Comparison of ENCODE assay signal across 2 cellular contexts in the genomic region with DNA sequence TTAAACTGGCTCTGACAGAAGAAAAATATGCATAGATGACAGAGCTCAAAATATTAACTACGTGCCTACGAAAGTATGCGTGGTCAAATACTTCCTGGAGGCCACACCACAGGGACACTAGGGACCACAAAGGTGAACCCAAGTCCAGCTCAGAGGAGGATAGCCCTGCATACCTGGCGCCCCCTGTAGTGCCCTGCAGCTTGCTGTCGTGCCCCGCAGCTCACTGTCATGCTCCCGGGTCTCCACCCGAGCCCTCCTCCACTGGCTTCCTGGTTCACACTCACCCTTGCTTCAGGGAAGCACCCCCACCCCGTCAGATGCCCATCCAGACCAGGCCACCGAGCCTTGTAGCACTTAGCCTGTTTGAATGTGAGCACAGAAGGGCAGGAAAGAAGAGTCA.
TF ChIP-seq lines count a peak whose summit lies in the region.

No MANE protein-coding gene starts in this region.

TF ChIP-seq in K562, 482 proteins besides CTCF, POLR2A, EP300 and RAD21:
- TF ChIP-seq, protein P1, sequence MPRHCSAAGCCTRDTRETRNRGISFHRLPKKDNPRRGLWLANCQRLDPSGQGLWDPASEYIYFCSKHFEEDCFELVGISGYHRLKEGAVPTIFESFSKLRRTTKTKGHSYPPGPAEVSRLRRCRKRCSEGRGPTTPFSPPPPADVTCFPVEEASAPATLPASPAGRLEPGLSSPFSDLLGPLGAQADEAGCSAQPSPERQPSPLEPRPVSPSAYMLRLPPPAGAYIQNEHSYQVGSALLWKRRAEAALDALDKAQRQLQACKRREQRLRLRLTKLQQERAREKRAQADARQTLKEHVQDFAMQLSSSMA (CRISPR knock-in tag; IDR thresholded peaks at IDR 0.05): no peak
- TF ChIP-seq, protein P2, sequence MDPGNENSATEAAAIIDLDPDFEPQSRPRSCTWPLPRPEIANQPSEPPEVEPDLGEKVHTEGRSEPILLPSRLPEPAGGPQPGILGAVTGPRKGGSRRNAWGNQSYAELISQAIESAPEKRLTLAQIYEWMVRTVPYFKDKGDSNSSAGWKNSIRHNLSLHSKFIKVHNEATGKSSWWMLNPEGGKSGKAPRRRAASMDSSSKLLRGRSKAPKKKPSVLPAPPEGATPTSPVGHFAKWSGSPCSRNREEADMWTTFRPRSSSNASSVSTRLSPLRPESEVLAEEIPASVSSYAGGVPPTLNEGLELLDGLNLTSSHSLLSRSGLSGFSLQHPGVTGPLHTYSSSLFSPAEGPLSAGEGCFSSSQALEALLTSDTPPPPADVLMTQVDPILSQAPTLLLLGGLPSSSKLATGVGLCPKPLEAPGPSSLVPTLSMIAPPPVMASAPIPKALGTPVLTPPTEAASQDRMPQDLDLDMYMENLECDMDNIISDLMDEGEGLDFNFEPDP (CRISPR knock-in tag; IDR thresholded peaks at IDR 0.05): no peak
- TF ChIP-seq BDP1 (IDR thresholded peaks at IDR 0.05; ENCODE audit: insufficient read depth, insufficient read length): no peak
- no peak for TF ChIP-seq HDAC3 (IDR thresholded peaks at IDR 0.05; ENCODE audit: borderline replicate concordance, partially characterized antibody)
- peak; percentile 36; the same call in 1 of the 2 replicates for TF ChIP-seq POLR2G (IDR thresholded peaks at IDR 0.05; ENCODE audit: low read depth, low read length)
- TF ChIP-seq HOXB6 (CRISPR knock-in tag; IDR thresholded peaks at IDR 0.05; ENCODE audit: borderline replicate concordance): no peak
- TF ChIP-seq, protein P3, sequence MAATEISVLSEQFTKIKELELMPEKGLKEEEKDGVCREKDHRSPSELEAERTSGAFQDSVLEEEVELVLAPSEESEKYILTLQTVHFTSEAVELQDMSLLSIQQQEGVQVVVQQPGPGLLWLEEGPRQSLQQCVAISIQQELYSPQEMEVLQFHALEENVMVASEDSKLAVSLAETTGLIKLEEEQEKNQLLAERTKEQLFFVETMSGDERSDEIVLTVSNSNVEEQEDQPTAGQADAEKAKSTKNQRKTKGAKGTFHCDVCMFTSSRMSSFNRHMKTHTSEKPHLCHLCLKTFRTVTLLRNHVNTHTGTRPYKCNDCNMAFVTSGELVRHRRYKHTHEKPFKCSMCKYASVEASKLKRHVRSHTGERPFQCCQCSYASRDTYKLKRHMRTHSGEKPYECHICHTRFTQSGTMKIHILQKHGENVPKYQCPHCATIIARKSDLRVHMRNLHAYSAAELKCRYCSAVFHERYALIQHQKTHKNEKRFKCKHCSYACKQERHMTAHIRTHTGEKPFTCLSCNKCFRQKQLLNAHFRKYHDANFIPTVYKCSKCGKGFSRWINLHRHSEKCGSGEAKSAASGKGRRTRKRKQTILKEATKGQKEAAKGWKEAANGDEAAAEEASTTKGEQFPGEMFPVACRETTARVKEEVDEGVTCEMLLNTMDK (IDR thresholded peaks at IDR 0.05; ENCODE audit: borderline replicate concordance, insufficient read depth, low read depth, low read length, poor library complexity, severe bottlenecking): peak; percentile 28

TF ChIP-seq in SK-N-SH treated with all-trans-retinoic acid at 6 μM for 48 hours, 23 proteins besides CTCF, POLR2A, EP300 and RAD21:
- TF ChIP-seq, protein P4, sequence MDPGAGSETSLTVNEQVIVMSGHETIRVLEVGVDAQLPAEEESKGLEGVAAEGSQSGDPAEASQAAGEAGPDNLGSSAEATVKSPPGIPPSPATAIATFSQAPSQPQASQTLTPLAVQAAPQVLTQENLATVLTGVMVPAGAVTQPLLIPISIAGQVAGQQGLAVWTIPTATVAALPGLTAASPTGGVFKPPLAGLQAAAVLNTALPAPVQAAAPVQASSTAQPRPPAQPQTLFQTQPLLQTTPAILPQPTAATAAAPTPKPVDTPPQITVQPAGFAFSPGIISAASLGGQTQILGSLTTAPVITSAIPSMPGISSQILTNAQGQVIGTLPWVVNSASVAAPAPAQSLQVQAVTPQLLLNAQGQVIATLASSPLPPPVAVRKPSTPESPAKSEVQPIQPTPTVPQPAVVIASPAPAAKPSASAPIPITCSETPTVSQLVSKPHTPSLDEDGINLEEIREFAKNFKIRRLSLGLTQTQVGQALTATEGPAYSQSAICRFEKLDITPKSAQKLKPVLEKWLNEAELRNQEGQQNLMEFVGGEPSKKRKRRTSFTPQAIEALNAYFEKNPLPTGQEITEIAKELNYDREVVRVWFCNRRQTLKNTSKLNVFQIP (CRISPR knock-in tag; IDR thresholded peaks at IDR 0.05; ENCODE audit: borderline replicate concordance, low read depth): no peak
- TF ChIP-seq ARNTL (CRISPR knock-in tag; IDR thresholded peaks at IDR 0.05; ENCODE audit: borderline replicate concordance, low read depth) (no peak), CSDC2 (CRISPR knock-in tag; IDR thresholded peaks at IDR 0.05) (no peak), ZFP3 (CRISPR knock-in tag; IDR thresholded peaks at IDR 0.05) (no peak), BACH2 (CRISPR knock-in tag; IDR thresholded peaks at IDR 0.05; ENCODE audit: borderline replicate concordance) (no peak), PPARA (CRISPR knock-in tag; IDR thresholded peaks at IDR 0.05; ENCODE audit: borderline replicate concordance) (no peak), ZNF8 (CRISPR knock-in tag; IDR thresholded peaks at IDR 0.05) (no peak), ZNF70 (CRISPR knock-in tag; IDR thresholded peaks at IDR 0.05) (no peak), SNAI2 (CRISPR knock-in tag; IDR thresholded peaks at IDR 0.05) (no peak), OSR1 (CRISPR knock-in tag; IDR thresholded peaks at IDR 0.05) (no peak), ZNF565 (CRISPR knock-in tag; conservative IDR thresholded peaks at IDR 0.05; ENCODE audit: low read depth) (no peak), ISL1 (CRISPR knock-in tag; IDR thresholded peaks at IDR 0.05) (no peak), TCF4 (CRISPR knock-in tag; IDR thresholded peaks at IDR 0.05; ENCODE audit: borderline replicate concordance) (no peak), ZFP30 (CRISPR knock-in tag; IDR thresholded peaks at IDR 0.05) (no peak)
- TF ChIP-seq, protein P5, sequence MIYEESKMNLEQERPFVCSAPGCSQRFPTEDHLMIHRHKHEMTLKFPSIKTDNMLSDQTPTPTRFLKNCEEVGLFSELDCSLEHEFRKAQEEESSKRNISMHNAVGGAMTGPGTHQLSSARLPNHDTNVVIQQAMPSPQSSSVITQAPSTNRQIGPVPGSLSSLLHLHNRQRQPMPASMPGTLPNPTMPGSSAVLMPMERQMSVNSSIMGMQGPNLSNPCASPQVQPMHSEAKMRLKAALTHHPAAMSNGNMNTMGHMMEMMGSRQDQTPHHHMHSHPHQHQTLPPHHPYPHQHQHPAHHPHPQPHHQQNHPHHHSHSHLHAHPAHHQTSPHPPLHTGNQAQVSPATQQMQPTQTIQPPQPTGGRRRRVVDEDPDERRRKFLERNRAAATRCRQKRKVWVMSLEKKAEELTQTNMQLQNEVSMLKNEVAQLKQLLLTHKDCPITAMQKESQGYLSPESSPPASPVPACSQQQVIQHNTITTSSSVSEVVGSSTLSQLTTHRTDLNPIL (CRISPR knock-in tag; IDR thresholded peaks at IDR 0.05; ENCODE audit: low read depth): no peak
- TF ChIP-seq, protein P6, sequence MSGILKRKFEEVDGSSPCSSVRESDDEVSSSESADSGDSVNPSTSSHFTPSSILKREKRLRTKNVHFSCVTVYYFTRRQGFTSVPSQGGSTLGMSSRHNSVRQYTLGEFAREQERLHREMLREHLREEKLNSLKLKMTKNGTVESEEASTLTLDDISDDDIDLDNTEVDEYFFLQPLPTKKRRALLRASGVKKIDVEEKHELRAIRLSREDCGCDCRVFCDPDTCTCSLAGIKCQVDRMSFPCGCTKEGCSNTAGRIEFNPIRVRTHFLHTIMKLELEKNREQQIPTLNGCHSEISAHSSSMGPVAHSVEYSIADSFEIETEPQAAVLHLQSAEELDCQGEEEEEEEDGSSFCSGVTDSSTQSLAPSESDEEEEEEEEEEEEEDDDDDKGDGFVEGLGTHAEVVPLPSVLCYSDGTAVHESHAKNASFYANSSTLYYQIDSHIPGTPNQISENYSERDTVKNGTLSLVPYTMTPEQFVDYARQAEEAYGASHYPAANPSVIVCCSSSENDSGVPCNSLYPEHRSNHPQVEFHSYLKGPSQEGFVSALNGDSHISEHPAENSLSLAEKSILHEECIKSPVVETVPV (CRISPR knock-in tag; IDR thresholded peaks at IDR 0.05): no peak
- TF ChIP-seq, protein P7, sequence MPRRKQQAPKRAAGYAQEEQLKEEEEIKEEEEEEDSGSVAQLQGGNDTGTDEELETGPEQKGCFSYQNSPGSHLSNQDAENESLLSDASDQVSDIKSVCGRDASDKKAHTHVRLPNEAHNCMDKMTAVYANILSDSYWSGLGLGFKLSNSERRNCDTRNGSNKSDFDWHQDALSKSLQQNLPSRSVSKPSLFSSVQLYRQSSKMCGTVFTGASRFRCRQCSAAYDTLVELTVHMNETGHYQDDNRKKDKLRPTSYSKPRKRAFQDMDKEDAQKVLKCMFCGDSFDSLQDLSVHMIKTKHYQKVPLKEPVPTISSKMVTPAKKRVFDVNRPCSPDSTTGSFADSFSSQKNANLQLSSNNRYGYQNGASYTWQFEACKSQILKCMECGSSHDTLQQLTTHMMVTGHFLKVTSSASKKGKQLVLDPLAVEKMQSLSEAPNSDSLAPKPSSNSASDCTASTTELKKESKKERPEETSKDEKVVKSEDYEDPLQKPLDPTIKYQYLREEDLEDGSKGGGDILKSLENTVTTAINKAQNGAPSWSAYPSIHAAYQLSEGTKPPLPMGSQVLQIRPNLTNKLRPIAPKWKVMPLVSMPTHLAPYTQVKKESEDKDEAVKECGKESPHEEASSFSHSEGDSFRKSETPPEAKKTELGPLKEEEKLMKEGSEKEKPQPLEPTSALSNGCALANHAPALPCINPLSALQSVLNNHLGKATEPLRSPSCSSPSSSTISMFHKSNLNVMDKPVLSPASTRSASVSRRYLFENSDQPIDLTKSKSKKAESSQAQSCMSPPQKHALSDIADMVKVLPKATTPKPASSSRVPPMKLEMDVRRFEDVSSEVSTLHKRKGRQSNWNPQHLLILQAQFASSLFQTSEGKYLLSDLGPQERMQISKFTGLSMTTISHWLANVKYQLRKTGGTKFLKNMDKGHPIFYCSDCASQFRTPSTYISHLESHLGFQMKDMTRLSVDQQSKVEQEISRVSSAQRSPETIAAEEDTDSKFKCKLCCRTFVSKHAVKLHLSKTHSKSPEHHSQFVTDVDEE (CRISPR knock-in tag; IDR thresholded peaks at IDR 0.05): no peak
- TF ChIP-seq, protein P8, sequence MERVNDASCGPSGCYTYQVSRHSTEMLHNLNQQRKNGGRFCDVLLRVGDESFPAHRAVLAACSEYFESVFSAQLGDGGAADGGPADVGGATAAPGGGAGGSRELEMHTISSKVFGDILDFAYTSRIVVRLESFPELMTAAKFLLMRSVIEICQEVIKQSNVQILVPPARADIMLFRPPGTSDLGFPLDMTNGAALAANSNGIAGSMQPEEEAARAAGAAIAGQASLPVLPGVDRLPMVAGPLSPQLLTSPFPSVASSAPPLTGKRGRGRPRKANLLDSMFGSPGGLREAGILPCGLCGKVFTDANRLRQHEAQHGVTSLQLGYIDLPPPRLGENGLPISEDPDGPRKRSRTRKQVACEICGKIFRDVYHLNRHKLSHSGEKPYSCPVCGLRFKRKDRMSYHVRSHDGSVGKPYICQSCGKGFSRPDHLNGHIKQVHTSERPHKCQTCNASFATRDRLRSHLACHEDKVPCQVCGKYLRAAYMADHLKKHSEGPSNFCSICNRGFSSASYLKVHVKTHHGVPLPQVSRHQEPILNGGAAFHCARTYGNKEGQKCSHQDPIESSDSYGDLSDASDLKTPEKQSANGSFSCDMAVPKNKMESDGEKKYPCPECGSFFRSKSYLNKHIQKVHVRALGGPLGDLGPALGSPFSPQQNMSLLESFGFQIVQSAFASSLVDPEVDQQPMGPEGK (CRISPR knock-in tag; IDR thresholded peaks at IDR 0.05; ENCODE audit: borderline replicate concordance): no peak
TF ChIP-seq in SK-N-SH treated with all-trans-retinoic acid at 6 μM for 48 hours: peak in this region for 0.
